30 cellular contexts compared by ENCODE assay signal in genomic region chr6:79657238-79657637, GRCh38. TPM values are rescaled to one million over a fixed set of nuclear protein-coding genes. Genes with fewer than 3 reads are reported as not detected.
"Had no signal": no experiment of that assay in that cellular context is flagged by ENCODE, and none has a peak within 500 bp of the region (broad histone marks: within the 10 kb centered on the region; RNA-seq: fewer than 3 reads in every experiment).

No MANE protein-coding gene starts in this region.

- H3K27ac ChIP-seq: ascending aorta, body of pancreas, coronary artery, Peyer's patch, RWPE1, SJCRH30 had no signal

- DNase-seq: activated B cell treated with CpG ODN at 0.5 μM for 24 hours; activated CD4-positive, alpha-beta T cell treated with anti-CD3 and anti-CD28 coated beads for 1 hour; activated CD8-positive, alpha-beta memory T cell treated with anti-CD3 and anti-CD28 coated beads, Interleukin-2, amount 10 ng/mL, durations not matched to agents 7 days and 5 days; activated effector memory CD4-positive, alpha-beta T cell treated with Interleukin-2 at 50 U/mL for 16 hours; activated naive CD4-positive, alpha-beta T cell; activated naive CD8-positive, alpha-beta T cell treated with anti-CD3 and anti-CD28 coated beads, Interleukin-2, amount 50 U/mL, for 24 hours; activated T-cell treated with anti-CD3 and anti-CD28 coated beads, Interleukin-2, amount 50 U/mL, for 24 hours; amniotic stem cell; body of pancreas; central memory CD4-positive, alpha-beta T cell; Karpas-422; MM.1S; NCI-H1092; NCI-H1417; NCI-H1930; NCI-H345; NCI-H510A; NCI-H526 treated with DMSO at 0.1 percent for 48 hours; NCI-H82; Peyer's patch; Right ventricle myocardium superior; SJCRH30; SK-N-SH; SW 1271 had no signal

- H3K4me3 ChIP-seq: ascending aorta, body of pancreas, coronary artery, Peyer's patch, SJCRH30 had no signal

- H3K9me3 Mint-ChIP-seq: activated T-helper 1 cell treated with anti-CD3 and anti-CD28 coated beads, Interleukin-12 subunit alpha, Interleukin-12 subunit beta, Interleukin-2, Interleukin-4 antibody, amounts not matched to agents 30 ng/mL and 10 ng/mL and 1 ng/mL, durations not matched to agents 14 hours and 24 hours and 36 hours had no signal

- H3K27ac Mint-ChIP-seq: activated B cell treated with CpG ODN at 0.5 μM for 24 hours; activated CD8-positive, alpha-beta memory T cell treated with anti-CD3 and anti-CD28 coated beads, Interleukin-2, amount 10 ng/mL, durations not matched to agents 7 days and 5 days; activated naive CD4-positive, alpha-beta T cell treated with anti-CD3 and anti-CD28 coated beads, Interleukin-2, amount 50 U/mL, for 72 hours; activated naive CD8-positive, alpha-beta T cell treated with anti-CD3 and anti-CD28 coated beads, Interleukin-2, amount 50 U/mL, for 24 hours; activated T-cell treated with anti-CD3 and anti-CD28 coated beads, Interleukin-2, amount 50 U/mL, for 24 hours; activated T-helper 1 cell treated with anti-CD3 and anti-CD28 coated beads, Interleukin-12 subunit alpha, Interleukin-12 subunit beta, Interleukin-2, Interleukin-4 antibody, amounts not matched to agents 30 ng/mL and 10 ng/mL and 1 ng/mL, durations not matched to agents 14 hours and 24 hours and 36 hours; T-helper 1 cell treated with Interleukin-12 subunit alpha and Interleukin-12 subunit beta and Interleukin-4 antibody, amounts not matched to agents 30 μg/mL and 1 μg/mL, for 36 hours had no signal

- H3K36me3 ChIP-seq: ascending aorta, Peyer's patch, SJCRH30 had no signal

- H3K36me3 Mint-ChIP-seq: activated CD8-positive, alpha-beta memory T cell treated with anti-CD3 and anti-CD28 coated beads, Interleukin-2, amount 10 ng/mL, durations not matched to agents 7 days and 5 days had no signal

- H3K27me3 ChIP-seq: ascending aorta, body of pancreas, Peyer's patch, SJCRH30 had no signal

- H3K4me1 ChIP-seq: ascending aorta, body of pancreas, Peyer's patch, SJCRH30 had no signal

- H3K9me3 ChIP-seq: ascending aorta, body of pancreas, Peyer's patch, SJCRH30, SK-N-SH had no signal

- H3K4me3 Mint-ChIP-seq: activated B cell treated with CpG ODN at 0.5 μM for 24 hours; activated CD8-positive, alpha-beta memory T cell treated with anti-CD3 and anti-CD28 coated beads, Interleukin-2, amount 10 ng/mL, durations not matched to agents 7 days and 5 days; activated naive CD8-positive, alpha-beta T cell treated with anti-CD3 and anti-CD28 coated beads, Interleukin-2, amount 50 U/mL, for 24 hours; activated T-cell treated with anti-CD3 and anti-CD28 coated beads, Interleukin-2, amount 50 U/mL, for 24 hours; activated T-helper 1 cell treated with anti-CD3 and anti-CD28 coated beads, Interleukin-12 subunit alpha, Interleukin-12 subunit beta, Interleukin-2, Interleukin-4 antibody, amounts not matched to agents 30 ng/mL and 10 ng/mL and 1 ng/mL, durations not matched to agents 14 hours and 24 hours and 36 hours; T-helper 1 cell treated with Interleukin-12 subunit alpha and Interleukin-12 subunit beta and Interleukin-4 antibody, amounts not matched to agents 30 μg/mL and 1 μg/mL, for 36 hours had no signal

- H3K27me3 Mint-ChIP-seq: activated B cell treated with CpG ODN at 0.5 μM for 24 hours; activated naive CD8-positive, alpha-beta T cell treated with anti-CD3 and anti-CD28 coated beads, Interleukin-2, amount 50 U/mL, for 24 hours; activated T-cell treated with anti-CD3 and anti-CD28 coated beads, Interleukin-2, amount 50 U/mL, for 24 hours had no signal

- ATAC-seq: activated CD8-positive, alpha-beta memory T cell treated with anti-CD3 and anti-CD28 coated beads, Interleukin-2, amount 10 ng/mL, durations not matched to agents 7 days and 5 days; activated naive CD4-positive, alpha-beta T cell treated with anti-CD3 and anti-CD28 coated beads, Interleukin-2, amount 50 U/mL, for 72 hours; activated naive CD8-positive, alpha-beta T cell treated with anti-CD3 and anti-CD28 coated beads, Interleukin-2, amount 50 U/mL, for 24 hours; body of pancreas had no signal

- H3K4me1 Mint-ChIP-seq: activated B cell treated with CpG ODN at 0.5 μM for 24 hours had no signal

RNA-seq across cellular contexts. Expression of gene SH3BGRL2, which starts 26.1 kb away (rescaled TPM):
- total RNA-seq: activated B cell treated with CpG ODN at 0.5 μM for 24 hours had no signal
